In the genomic region with DNA sequence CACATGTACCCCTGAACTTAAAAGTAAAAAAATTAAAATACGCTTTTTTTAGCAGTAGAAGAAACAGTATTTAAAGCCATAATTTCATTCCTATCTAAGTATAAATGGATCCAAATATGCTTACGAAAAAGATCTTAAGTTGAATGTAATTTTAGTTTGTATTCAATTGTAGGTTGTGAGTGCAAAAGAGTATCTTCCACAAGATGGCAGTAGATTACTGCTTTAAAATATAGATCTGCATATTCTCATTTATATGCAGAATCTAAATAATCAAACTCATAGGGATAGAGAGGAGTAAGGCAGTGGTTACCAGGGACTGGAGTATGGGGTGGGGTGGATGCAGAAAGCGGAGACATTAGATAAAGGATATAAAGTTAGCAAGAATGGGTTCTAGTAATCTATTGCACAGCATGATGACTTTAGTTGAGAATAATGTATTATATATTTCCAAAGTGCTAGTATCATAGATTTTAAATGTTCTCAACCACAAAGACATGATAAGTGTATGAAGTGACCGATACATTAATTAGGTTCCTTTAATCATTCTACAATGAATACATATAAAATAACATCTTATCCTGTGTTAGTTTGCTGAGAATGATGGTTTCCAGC, we compare ENCODE assay signal across 11 cellular contexts. TPM values are rescaled to one million over a fixed set of nuclear protein-coding genes. Genes with fewer than 3 reads are reported as not detected.
DNase-seq lines count a peak whose midpoint lies in the region; ATAC-seq, FAIRE-seq and TF ChIP-seq lines count a peak whose summit lies in the region.
"Had no signal": no experiment of that assay in that cellular context is flagged by ENCODE, and none has a peak within 500 bp of the region (broad histone marks: within the 10 kb centered on the region; RNA-seq: fewer than 3 reads in every experiment).

No MANE protein-coding gene starts in this region.

- H3K27ac ChIP-seq in DOHH2 (ENCODE audit: low read depth, low read length) (no peak overlapping the region), K562 (ENCODE audit: extremely low read depth, low read depth, low read length) (no peak overlapping the region)

- DNase-seq in KG1 (lab: John Stamatoyannopoulos, UW) (peak; percentile 21), K562 (ENCODE audit: extremely low read depth in 1 of 4, low spot score in 3 of 4) (peak; percentile 21 to 29 (median 28)), naive B cell (peak; percentile 31), activated gamma-delta T cell (lab: John Stamatoyannopoulos, UW) (no peak), sciatic nerve (ENCODE audit: low spot score) (no peak)
- DNase-seq: activated CD8-positive, alpha-beta memory T cell treated with anti-CD3 and anti-CD28 coated beads for 24 hours; stimulated activated naive B cell treated with anti-CD40 and anti-IgM and Interleukin-4, amounts not matched to agents 10 μg/mL and 1 μg/mL and 100 μg/mL, for 72 hours had no signal

- H3F3A ChIP-seq in DOHH2 (ENCODE audit: control insufficient read depth, insufficient read depth), result no peaks in the 10 kb centered on the region

- TF ChIP-seq CTCF in DOHH2 (IDR thresholded peaks at IDR 0.05; ENCODE audit: low read depth, low read length, poor library complexity, severe bottlenecking), result peak; percentile 66
- peak; percentile 33 to 76 (median 40); a peak in 4 of 6 replicates for TF ChIP-seq CTCF in K562 (IDR thresholded peaks at IDR 0.05 in 2 of 3, conservative IDR thresholded peaks at IDR 0.05 in 1 of 3; ENCODE audit: insufficient read depth in 2 of 3, low read depth in 1 of 3, low read length in 3 of 3)

- H4K20me1 ChIP-seq in DOHH2 (ENCODE audit: control insufficient read depth, insufficient read depth, low read depth, low read length), result no peaks in the 10 kb centered on the region
- no peaks in the 10 kb centered on the region for H4K20me1 ChIP-seq in K562 (replicated peaks; ENCODE audit: control insufficient read depth, insufficient read depth, low read length)

- WGBS in K562 (ENCODE audit: insufficient coverage, low coverage, missing lambda C conversion rate), result 1% methylated on average over 4 of the region's 4 CpGs

- POLR2A ChIA-PET in K562 (lab: Yijun Ruan, JAX), result no interaction called here

- H2AFZ ChIP-seq in K562 (ENCODE audit: low read depth, low read length), result no peak overlapping the region

- H3K4me3 ChIP-seq in DOHH2 (ENCODE audit: low read length) (no peak overlapping the region), K562 (no peak overlapping the region)

- no peak overlapping the region for H3K9ac ChIP-seq in K562 (ENCODE audit: insufficient read depth in 1 of 2, low read depth in 2 of 2, low read length in 2 of 2)

- H3K9me2 ChIP-seq in DOHH2 (replicated peaks; ENCODE audit: control insufficient read depth, low read length), result no peaks in the 10 kb centered on the region

- in situ Hi-C loops in K562 (cut with MboI), result loop anchor here (25.0 kb wide), 1 partner anchor 691 kb away; no protein-coding TSS in a partner anchor

- TF ChIP-seq POLR2A in K562 (conservative IDR thresholded peaks at IDR 0.05), result no peak

- ATAC-seq in K562 (0 out of 3 replicates have a peak, but pooled peaks have one; percentile 27), naive B cell (ENCODE audit: low read depth in 2 of 2) (no peak), sciatic nerve (no peak), GM19397 (IDR thresholded peaks at IDR 0.05; ENCODE audit: unreplicated experiment) (no peak), HG03432 (IDR thresholded peaks at IDR 0.05; ENCODE audit: unreplicated experiment) (no peak)

- H3K27ac Mint-ChIP-seq in naive B cell, result no peak overlapping the region
- H3K27ac Mint-ChIP-seq: stimulated activated naive B cell treated with anti-CD40 and anti-IgM and Interleukin-4, amounts not matched to agents 10 μg/mL and 1 μg/mL and 100 μg/mL, for 72 hours had no signal

- no TSS peak for BruUV-seq in K562 (replicated peaks; lab: Mats Ljungman, UMichigan)

- no peaks in the 10 kb centered on the region for H3K36me3 ChIP-seq in DOHH2 (ENCODE audit: control insufficient read depth, low read length)
- no peaks in the 10 kb centered on the region for H3K36me3 ChIP-seq in K562 (ENCODE audit: control insufficient read depth, insufficient read depth, low read length)

- no peak for TF ChIP-seq EP300 in K562 (IDR thresholded peaks at IDR 0.05; ENCODE audit: low read length)

- H3K4me1 ChIP-seq in DOHH2 (ENCODE audit: control insufficient read depth, low read length) (no peaks in the 10 kb centered on the region), K562 (replicated peaks in 1 of 2; ENCODE audit: control insufficient read depth in 2 of 2, insufficient read depth in 2 of 2, low read length in 2 of 2) (no peaks in the 10 kb centered on the region)

- CTCF ChIA-PET in K562 (lab: Yijun Ruan, JAX; ENCODE audit: low intra/inter-chr PET ratio), result interaction anchor here (1.2 kb wide), 1 partner anchor 279 kb away, joined by 7 read pairs; no protein-coding TSS in a partner anchor

- no peak overlapping the region for H3K4me2 ChIP-seq in DOHH2 (ENCODE audit: low read length)
- no peak overlapping the region for H3K4me2 ChIP-seq in K562 (ENCODE audit: insufficient read depth, low read length)

- H3K9me1 ChIP-seq in K562 (ENCODE audit: control insufficient read depth, insufficient read depth, low read length), result no peaks in the 10 kb centered on the region

- H3K4me3 Mint-ChIP-seq in naive B cell, result no peak overlapping the region
- H3K4me3 Mint-ChIP-seq: stimulated activated naive B cell treated with anti-CD40 and anti-IgM and Interleukin-4, amounts not matched to agents 10 μg/mL and 1 μg/mL and 100 μg/mL, for 72 hours had no signal

- no peaks in the 10 kb centered on the region for H3K36me3 Mint-ChIP-seq in naive B cell
- H3K36me3 Mint-ChIP-seq: stimulated activated naive B cell treated with anti-CD40 and anti-IgM and Interleukin-4, amounts not matched to agents 10 μg/mL and 1 μg/mL and 100 μg/mL, for 72 hours had no signal

- peaks cover 0 to 4% (median 2%) of the 10 kb centered on the region in 3 donors for H3K4me1 Mint-ChIP-seq in naive B cell
- H3K4me1 Mint-ChIP-seq: stimulated activated naive B cell treated with anti-CD40 and anti-IgM and Interleukin-4, amounts not matched to agents 10 μg/mL and 1 μg/mL and 100 μg/mL, for 72 hours had no signal

- intact Hi-C loops in K562 (cut with micrococcal nuclease) (no loop called here), sciatic nerve (cut with DNase I) (no loop called here)

- H3K27me3 ChIP-seq in DOHH2 (ENCODE audit: control insufficient read depth, low read length), result no peaks in the 10 kb centered on the region
- H3K27me3 ChIP-seq in K562 (ENCODE audit: control insufficient read depth in 2 of 2, insufficient read depth in 2 of 2, low read length in 2 of 2), result 0 out of 5 replicates have a peak, but pooled peaks cover 0 to 3% of the 10 kb centered on the region in 2 experiments

- H3K27me3 Mint-ChIP-seq in naive B cell, result peaks cover 31 to 40% (median 31%) of the 10 kb centered on the region in 3 donors

- no peaks in the 10 kb centered on the region for H3K9me3 ChIP-seq in DOHH2 (ENCODE audit: control insufficient read depth, insufficient read depth, low read length)
- H3K9me3 ChIP-seq in K562 (replicated peaks; ENCODE audit: control insufficient read depth, insufficient read depth, low read depth, low read length), result peaks cover 2% of the 10 kb centered on the region; the same call in 1 of the 2 replicates

- no peaks in the 10 kb centered on the region for H3K9me3 Mint-ChIP-seq in naive B cell
- H3K9me3 Mint-ChIP-seq: stimulated activated naive B cell treated with anti-CD40 and anti-IgM and Interleukin-4, amounts not matched to agents 10 μg/mL and 1 μg/mL and 100 μg/mL, for 72 hours had no signal

- no peaks in the 10 kb centered on the region for H3K79me2 ChIP-seq in DOHH2 (ENCODE audit: control insufficient read depth, low read length)
- H3K79me2 ChIP-seq in K562 (ENCODE audit: control insufficient read depth, insufficient read depth, low read length), result no peaks in the 10 kb centered on the region

- TF ChIP-seq RAD21 in K562 (CRISPR knock-in tag; conservative IDR thresholded peaks at IDR 0.05 in 1 of 2, IDR thresholded peaks at IDR 0.05 in 1 of 2), result peak; percentile 61 to 76

- no peak for FAIRE-seq in K562 (lab: Jason Lieb, UNC)

RNA-seq across cellular contexts. Expression of a gene that starts 14.2 kb away (rescaled TPM):
- total RNA-seq in K562 (2011; cell fraction: chromatin; rRNA removed; ENCODE audit: low replicate concordance), result not detected in 2 replicates
- total RNA-seq in K562 (2011; cell fraction: nucleolus; rRNA removed), result not detected in 2 replicates
- total RNA-seq in K562 (2011; cell fraction: nucleoplasm; rRNA removed), result not detected in 2 replicates
- total RNA-seq in K562 (2014; rRNA removed), result not detected in 2 replicates
- not detected in 2 replicates for total RNA-seq in K562 (2014; rRNA removed; fragmentation: Illumina TruSeq; extraction: Trizol)
- total RNA-seq in K562 (2015; rRNA removed; fragmentation: Illumina TruSeq; extraction: Trizol), result not detected in 2 replicates
- not detected in 2 replicates for total RNA-seq in K562 (2021)
- polyA plus RNA-seq in K562 (2011; rRNA removed), result not detected in 2 replicates
- not detected in 2 replicates for polyA plus RNA-seq in K562 (2011; cell fraction: cytosol; rRNA removed)
- polyA plus RNA-seq in K562 (2011; cell fraction: nucleus; rRNA removed), result not detected in 2 replicates
- 0.10 TPM in 1 of 2 replicates, not detected in the other for polyA plus RNA-seq in K562 (2012)
- polyA plus RNA-seq in K562 (2014; fragmentation: Illumina TruSeq; extraction: Trizol), result not detected in 2 replicates
- not detected for polyA plus RNA-seq in K562 (2014; fragmentation: Nextera tagmentation; extraction: Ambion mirVana)
- not detected in 2 replicates for polyA plus RNA-seq in K562 (2014; rRNA removed)
- polyA minus RNA-seq in K562 (2011; rRNA and poly(A)+ RNA removed), result not detected in 2 replicates
- polyA minus RNA-seq in K562 (2011; cell fraction: cytosol; rRNA and poly(A)+ RNA removed), result not detected in 2 replicates
- not detected in 2 replicates for polyA minus RNA-seq in K562 (2011; cell fraction: nucleus; rRNA and poly(A)+ RNA removed)
- not detected for polyA plus RNA-seq in naive B cell (ENCODE audit: low read depth in 6 of 6)
- total RNA-seq in sciatic nerve, result not detected
- total RNA-seq: H4 had no signal

RNA-seq across cellular contexts. Expression of a gene that starts 23.0 kb away (rescaled TPM):
- total RNA-seq in K562 (2011; cell fraction: chromatin; rRNA removed; ENCODE audit: low replicate concordance), result not detected in 2 replicates
- not detected in 2 replicates for total RNA-seq in K562 (2011; cell fraction: nucleolus; rRNA removed)
- total RNA-seq in K562 (2011; cell fraction: nucleoplasm; rRNA removed), result not detected in 2 replicates
- not detected in 2 replicates for total RNA-seq in K562 (2014; rRNA removed)
- not detected in 2 replicates for total RNA-seq in K562 (2014; rRNA removed; fragmentation: Illumina TruSeq; extraction: Trizol)
- not detected in 2 replicates for total RNA-seq in K562 (2015; rRNA removed; fragmentation: Illumina TruSeq; extraction: Trizol)
- total RNA-seq in K562 (2021), result not detected in 2 replicates
- not detected in 2 replicates for polyA plus RNA-seq in K562 (2011; rRNA removed)
- not detected in 2 replicates for polyA plus RNA-seq in K562 (2011; cell fraction: cytosol; rRNA removed)
- not detected in 2 replicates for polyA plus RNA-seq in K562 (2011; cell fraction: nucleus; rRNA removed)
- not detected in 2 replicates for polyA plus RNA-seq in K562 (2012)
- polyA plus RNA-seq in K562 (2014; fragmentation: Illumina TruSeq; extraction: Trizol), result not detected in 2 replicates
- not detected for polyA plus RNA-seq in K562 (2014; fragmentation: Nextera tagmentation; extraction: Ambion mirVana)
- not detected in 2 replicates for polyA plus RNA-seq in K562 (2014; rRNA removed)
- polyA minus RNA-seq in K562 (2011; rRNA and poly(A)+ RNA removed), result not detected in 2 replicates
- polyA minus RNA-seq in K562 (2011; cell fraction: cytosol; rRNA and poly(A)+ RNA removed), result not detected in 2 replicates
- not detected in 2 replicates for polyA minus RNA-seq in K562 (2011; cell fraction: nucleus; rRNA and poly(A)+ RNA removed)
- polyA plus RNA-seq in naive B cell (ENCODE audit: low read depth in 6 of 6), result not detected
- total RNA-seq in sciatic nerve, result not detected
- total RNA-seq: H4 had no signal

RNA-seq across cellular contexts. Expression of a gene that starts 36.7 kb away (rescaled TPM):
- not detected in 2 replicates for total RNA-seq in K562 (2011; cell fraction: chromatin; rRNA removed; ENCODE audit: low replicate concordance)
- total RNA-seq in K562 (2011; cell fraction: nucleolus; rRNA removed), result not detected in 2 replicates
- total RNA-seq in K562 (2011; cell fraction: nucleoplasm; rRNA removed), result not detected in 2 replicates
- total RNA-seq in K562 (2014; rRNA removed) (not detected in 2 replicates), K562 (2014; rRNA removed; fragmentation: Illumina TruSeq; extraction: Trizol) (not detected in 2 replicates), K562 (2015; rRNA removed; fragmentation: Illumina TruSeq; extraction: Trizol) (not detected in 2 replicates), K562 (2021) (not detected in 2 replicates), sciatic nerve (0.22 TPM)
- polyA plus RNA-seq in K562 (2011; rRNA removed) (not detected in 2 replicates), K562 (2014; fragmentation: Illumina TruSeq; extraction: Trizol) (not detected in 2 replicates), K562 (2014; fragmentation: Nextera tagmentation; extraction: Ambion mirVana) (not detected), K562 (2014; rRNA removed) (not detected in 2 replicates), naive B cell (ENCODE audit: low read depth in 6 of 6) (not detected)
- not detected in 2 replicates for polyA plus RNA-seq in K562 (2011; cell fraction: cytosol; rRNA removed)
- not detected in 2 replicates for polyA plus RNA-seq in K562 (2011; cell fraction: nucleus; rRNA removed)
- polyA plus RNA-seq in K562 (2012), result not detected in 2 replicates
- not detected in 2 replicates for polyA minus RNA-seq in K562 (2011; rRNA and poly(A)+ RNA removed)
- not detected in 2 replicates for polyA minus RNA-seq in K562 (2011; cell fraction: cytosol; rRNA and poly(A)+ RNA removed)
- not detected in 2 replicates for polyA minus RNA-seq in K562 (2011; cell fraction: nucleus; rRNA and poly(A)+ RNA removed)
- total RNA-seq: H4 had no signal

RNA-seq across cellular contexts. Expression of a gene that starts 36.7 kb away (rescaled TPM):
- total RNA-seq in K562 (2011; cell fraction: chromatin; rRNA removed; ENCODE audit: low replicate concordance), result not detected in 2 replicates
- total RNA-seq in K562 (2011; cell fraction: nucleolus; rRNA removed), result not detected in 2 replicates
- total RNA-seq in K562 (2011; cell fraction: nucleoplasm; rRNA removed), result not detected in 2 replicates
- total RNA-seq in K562 (2014; rRNA removed) (0.08 and 0.14 TPM in 2 replicates), K562 (2014; rRNA removed; fragmentation: Illumina TruSeq; extraction: Trizol) (under 0.01 and 0.04 TPM in 2 replicates), K562 (2015; rRNA removed; fragmentation: Illumina TruSeq; extraction: Trizol) (0.04 and 0.18 TPM in 2 replicates), K562 (2021) (0.16 TPM in 1 of 2 replicates, not detected in the other), sciatic nerve (0.04 TPM)
- polyA plus RNA-seq in K562 (2011; rRNA removed) (not detected in 2 replicates), K562 (2014; fragmentation: Illumina TruSeq; extraction: Trizol) (0.07 TPM in 1 of 2 replicates, not detected in the other), K562 (2014; fragmentation: Nextera tagmentation; extraction: Ambion mirVana) (under 1 TPM; 0.08 to 0.11 TPM), K562 (2014; rRNA removed) (0.01 TPM in 1 of 2 replicates, not detected in the other), naive B cell (ENCODE audit: low read depth in 6 of 6) (not detected)
- polyA plus RNA-seq in K562 (2011; cell fraction: cytosol; rRNA removed), result 0.06 TPM in 1 of 2 replicates, not detected in the other
- polyA plus RNA-seq in K562 (2011; cell fraction: nucleus; rRNA removed), result not detected in 2 replicates
- 0.06 and 0.09 TPM in 2 replicates for polyA plus RNA-seq in K562 (2012)
- polyA minus RNA-seq in K562 (2011; rRNA and poly(A)+ RNA removed), result not detected in 2 replicates
- not detected in 2 replicates for polyA minus RNA-seq in K562 (2011; cell fraction: cytosol; rRNA and poly(A)+ RNA removed)
- polyA minus RNA-seq in K562 (2011; cell fraction: nucleus; rRNA and poly(A)+ RNA removed), result not detected in 2 replicates
- total RNA-seq: H4 had no signal

Comparison
In these comparisons a context has a peak if more than half of its experiments do, and no peak if none do; other contexts are left out.
1. DNase-seq: peak in KG1 (single experiment), K562 (4 of 4) and naive B cell (single experiment); none in activated gamma-delta T cell (single experiment) and sciatic nerve (single experiment).